ENCODE assay signal across 12 cellular contexts in the genomic region with DNA sequence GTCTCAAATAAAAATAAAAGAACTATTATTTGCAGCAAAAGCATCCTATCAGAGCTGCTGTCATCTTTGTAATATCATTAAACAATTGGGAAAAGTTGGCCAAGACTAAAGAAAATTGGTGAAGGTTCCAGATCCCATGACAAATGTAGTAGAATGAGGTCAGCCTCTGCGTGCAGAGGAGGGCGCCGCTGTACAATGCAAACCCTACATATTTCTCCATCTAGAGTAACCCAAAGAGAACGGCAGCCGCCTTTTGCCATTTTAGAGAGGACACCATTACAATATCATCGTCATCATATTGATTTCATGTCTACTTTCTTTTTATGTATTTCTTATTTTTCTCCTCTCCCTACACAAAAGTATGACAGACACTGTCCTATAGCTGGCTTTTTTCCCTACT. TPM values are rescaled to one million over a fixed set of nuclear protein-coding genes. Genes with fewer than 3 reads are reported as not detected.
A peak's percentile ranks its signal among the peaks of the same experiment; 100 is the strongest.
DNase-seq lines count a peak whose midpoint lies in the region; ATAC-seq and TF ChIP-seq lines count a peak whose summit lies in the region.
"Had no signal": no experiment of that assay in that cellular context is flagged by ENCODE, and none has a peak within 500 bp of the region (broad histone marks: within the 10 kb centered on the region; RNA-seq: fewer than 3 reads in every experiment).

No MANE protein-coding gene starts in this region.

- peaks cover 5% of the 10 kb centered on the region for H3F3A ChIP-seq in PC-3 (ENCODE audit: low read length, unreplicated experiment)

- H3K4me1 Mint-ChIP-seq in activated T-cell treated with anti-CD3 and anti-CD28 coated beads, Interleukin-2, amount 50 U/mL, for 72 hours (ENCODE audit: low read depth), result peaks cover 6% of the 10 kb centered on the region
- no peaks in the 10 kb centered on the region for H3K4me1 Mint-ChIP-seq in stimulated activated memory B cell treated with anti-CD40 and anti-IgM and Interleukin-4, amounts not matched to agents 10 μg/mL and 1 μg/mL and 100 μg/mL, for 72 hours

- no peak overlapping the region for H2AFZ ChIP-seq in PC-3 (ENCODE audit: low read length)

- intact Hi-C loops in PC-3 (cut with micrococcal nuclease), result loop anchor here (2.0 kb wide), 1 partner anchor 88 kb away; no protein-coding TSS in a partner anchor

- H3K27me3 ChIP-seq in PC-3 (ENCODE audit: low read length), result no peaks in the 10 kb centered on the region
- H3K27me3 ChIP-seq: MG63 had no signal

- no TSS peak for BruUV-seq in PC-3 (replicated peaks; lab: Mats Ljungman, UMichigan)

- H3K9me3 Mint-ChIP-seq in activated T-cell treated with anti-CD3 and anti-CD28 coated beads, Interleukin-2, amount 50 U/mL, for 72 hours, result no peaks in the 10 kb centered on the region
- no peaks in the 10 kb centered on the region for H3K9me3 Mint-ChIP-seq in stimulated activated memory B cell treated with anti-CD40 and anti-IgM and Interleukin-4, amounts not matched to agents 10 μg/mL and 1 μg/mL and 100 μg/mL, for 72 hours

- H3K9me3 ChIP-seq in PC-3 (ENCODE audit: low read length), result no peaks in the 10 kb centered on the region
- H3K9me3 ChIP-seq: MG63 had no signal

- H3K9ac ChIP-seq in PC-3 (ENCODE audit: low read length), result no peak overlapping the region

- no peak overlapping the region for H3K27ac ChIP-seq in PC-3 (ENCODE audit: low read length)

- no peaks in the 10 kb centered on the region for H3K27me3 Mint-ChIP-seq in activated T-cell treated with anti-CD3 and anti-CD28 coated beads, Interleukin-2, amount 50 U/mL, for 72 hours (ENCODE audit: low read depth)
- H3K27me3 Mint-ChIP-seq in stimulated activated memory B cell treated with anti-CD40 and anti-IgM and Interleukin-4, amounts not matched to agents 10 μg/mL and 1 μg/mL and 100 μg/mL, for 72 hours, result no peaks in the 10 kb centered on the region

- H3K4me3 ChIP-seq in PC-3 (ENCODE audit: low read length) (no peak overlapping the region), fibroblast of the aortic adventitia (ENCODE audit: low read depth, low read length) (no peak overlapping the region)
- H3K4me3 ChIP-seq: lung, MG63 had no signal

- peak overlapping the region; percentile 61 for H3K27ac Mint-ChIP-seq in activated T-cell treated with anti-CD3 and anti-CD28 coated beads, Interleukin-2, amount 50 U/mL, for 72 hours
- H3K27ac Mint-ChIP-seq in stimulated activated memory B cell treated with anti-CD40 and anti-IgM and Interleukin-4, amounts not matched to agents 10 μg/mL and 1 μg/mL and 100 μg/mL, for 72 hours, result peak overlapping the region; percentile 51

- peaks cover 10 to 31% of the 10 kb centered on the region in 2 donors for H3K36me3 Mint-ChIP-seq in activated T-cell treated with anti-CD3 and anti-CD28 coated beads, Interleukin-2, amount 50 U/mL, for 72 hours (ENCODE audit: insufficient read depth in 2 of 2)
- peaks cover 70% of the 10 kb centered on the region for H3K36me3 Mint-ChIP-seq in stimulated activated memory B cell treated with anti-CD40 and anti-IgM and Interleukin-4, amounts not matched to agents 10 μg/mL and 1 μg/mL and 100 μg/mL, for 72 hours

- H3K4me1 ChIP-seq in PC-3 (ENCODE audit: insufficient read depth, low read length), result no peaks in the 10 kb centered on the region

- H3K4me2 ChIP-seq in PC-3 (ENCODE audit: low read length), result no peak overlapping the region

- no peak for ATAC-seq in activated T-cell treated with anti-CD3 and anti-CD28 coated beads, Interleukin-2, amount 50 U/mL, for 72 hours (replicated peaks in 1 of 2)
- ATAC-seq in PC-3, result peak; percentile 42; the same call in 1 of the 2 replicates
- ATAC-seq in stimulated activated memory B cell treated with anti-CD40 and anti-IgM and Interleukin-4, amounts not matched to agents 10 μg/mL and 1 μg/mL and 100 μg/mL, for 72 hours, result no peak
- no peak for ATAC-seq in HG03442 (IDR thresholded peaks at IDR 0.05; ENCODE audit: unreplicated experiment)

- POLR2A ChIA-PET in PC-3 (lab: Charles Lee; ENCODE audit: unreplicated experiment), result no interaction called here

- TF ChIP-seq CTCF in PC-3 (conservative IDR thresholded peaks at IDR 0.05; ENCODE audit: low read depth, low read length) (peak; percentile 70), fibroblast of the aortic adventitia (IDR thresholded peaks at IDR 0.05; ENCODE audit: insufficient read depth, low read length) (no peak)

- no peaks in the 10 kb centered on the region for H3K9me2 ChIP-seq in PC-3 (replicated peaks; ENCODE audit: low read length)

- no peaks in the 10 kb centered on the region for H4K20me1 ChIP-seq in PC-3 (ENCODE audit: low read length)

- no peak overlapping the region for H3K4me3 Mint-ChIP-seq in activated T-cell treated with anti-CD3 and anti-CD28 coated beads, Interleukin-2, amount 50 U/mL, for 72 hours
- no peak overlapping the region for H3K4me3 Mint-ChIP-seq in stimulated activated memory B cell treated with anti-CD40 and anti-IgM and Interleukin-4, amounts not matched to agents 10 μg/mL and 1 μg/mL and 100 μg/mL, for 72 hours

- H3K79me2 ChIP-seq in PC-3 (ENCODE audit: low read length), result no peaks in the 10 kb centered on the region

- DNase-seq in activated T-cell treated with anti-CD3 and anti-CD28 coated beads, Interleukin-2, amount 50 U/mL, for 72 hours, result no peak
- DNase-seq in activated T-cell treated with anti-CD3 and anti-CD28 coated beads, Interleukin-2, amount 50 U/mL, for 1 hour, result no peak
- peak; percentile 34 for DNase-seq in PC-3
- peak; percentile 20 for DNase-seq in fibroblast of the aortic adventitia (ENCODE audit: low read depth)
- no peak for DNase-seq in GM03348 (ENCODE audit: low spot score)
- no peak for DNase-seq in DMS114 treated with DMSO at 0.1 percent for 48 hours (lab: John Stamatoyannopoulos, UW; ENCODE audit: unreplicated experiment)
- DNase-seq: MG63, NCI-H510A, retina had no signal

- peaks cover 32% of the 10 kb centered on the region for H3K36me3 ChIP-seq in PC-3 (ENCODE audit: low read depth, low read length)

- CTCF ChIA-PET in PC-3 (lab: Charles Lee), result no interaction called here

RNA-seq across cellular contexts. Expression of gene ZMYND8, which starts 59.5 kb away (rescaled TPM):
- 10 to 100 TPM; 34.3 to 40.1 TPM for total RNA-seq in activated T-cell treated with anti-CD3 and anti-CD28 coated beads, Interleukin-2, amount 50 U/mL, for 72 hours
- total RNA-seq in PC-3 (2014; rRNA removed) (11.6 and 12.8 TPM in 2 replicates), fibroblast of the aortic adventitia (ENCODE audit: low replicate concordance) (14.2 and 24.0 TPM in 2 replicates)

Comparison
In these comparisons a context has a peak if more than half of its experiments do, and no peak if none do; other contexts are left out.
1. DNase-seq: peak in PC-3 (single experiment) and fibroblast of the aortic adventitia (single experiment); none in activated T-cell treated with anti-CD3 and anti-CD28 coated beads, Interleukin-2, amount 50 U/mL, for 72 hours (0 of 2), activated T-cell treated with anti-CD3 and anti-CD28 coated beads, Interleukin-2, amount 50 U/mL, for 1 hour (single experiment), GM03348 (single experiment) and DMS114 treated with DMSO at 0.1 percent for 48 hours (single experiment).